1 cellular context compared by ENCODE assay signal in genomic region chr10:77873558-77874380, GRCh38.
TF ChIP-seq lines count a peak whose summit lies in the region.

No MANE protein-coding gene starts in this region.

TF ChIP-seq in GM12878, 131 proteins besides CTCF, POLR2A, EP300 and RAD21 (continued from another document):
- 0 out of 2 replicates have a peak, but pooled peaks have one; percentile 29 for TF ChIP-seq NFIC (IDR thresholded peaks at IDR 0.05; ENCODE audit: low read depth, low read length)
- peak in 1 of 2 experiments; percentile 39; a peak in 1 of 4 replicates for TF ChIP-seq ETV6 (conservative IDR thresholded peaks at IDR 0.05 in 1 of 2, IDR thresholded peaks at IDR 0.05 in 1 of 2; ENCODE audit: borderline replicate concordance in 1 of 2, low read depth in 1 of 2)
- TF ChIP-seq NR2C2 (IDR thresholded peaks at IDR 0.05; ENCODE audit: borderline replicate concordance, control insufficient read depth, insufficient read length, low read depth), result no peak
- peak; percentile 44; the same call in 1 of the 2 replicates for TF ChIP-seq MTA2 (IDR thresholded peaks at IDR 0.05; ENCODE audit: low read depth)
- no peak for TF ChIP-seq TBL1XR1 (IDR thresholded peaks at IDR 0.05; ENCODE audit: low read depth, low read length)
- no peak for TF ChIP-seq SUPT20H (IDR thresholded peaks at IDR 0.05; ENCODE audit: borderline replicate concordance, control insufficient read depth, low read depth, low read length)
- TF ChIP-seq CBFB (IDR thresholded peaks at IDR 0.05; ENCODE audit: low read depth), result no peak
- peak; percentile 76 for TF ChIP-seq RUNX3 (IDR thresholded peaks at IDR 0.05; ENCODE audit: low read length)
- TF ChIP-seq MXI1 (IDR thresholded peaks at IDR 0.05; ENCODE audit: low read depth, low read length), result no peak
- 0 out of 2 replicates have a peak, but pooled peaks have one; percentile 61 for TF ChIP-seq IRF4 (IDR thresholded peaks at IDR 0.05; ENCODE audit: low read depth, low read length)
- TF ChIP-seq GABPA (IDR thresholded peaks at IDR 0.05; ENCODE audit: low read depth), result peak; percentile 76
